Comparison of ENCODE assay signal across 14 cellular contexts in the genomic region with DNA sequence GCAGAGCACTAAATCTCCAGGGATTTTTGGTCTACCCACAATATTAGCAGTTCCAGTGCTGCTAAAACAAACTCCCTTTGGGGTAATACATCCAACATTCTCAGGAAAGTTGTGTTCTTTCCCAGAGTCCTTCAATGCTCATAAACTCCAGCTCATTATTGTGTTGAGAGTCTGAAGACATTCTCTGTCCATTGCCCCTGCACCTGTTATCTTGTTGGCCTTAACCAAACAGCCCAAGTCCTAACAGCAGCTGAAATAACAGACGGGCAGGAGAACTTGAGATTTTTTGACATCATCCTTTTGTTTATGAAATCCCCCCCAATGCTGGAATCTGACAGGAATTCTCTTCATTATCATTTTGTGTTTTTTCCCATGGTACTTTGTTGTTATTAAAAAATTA.
DNase-seq lines count a peak whose midpoint lies in the region; ATAC-seq and TF ChIP-seq lines count a peak whose summit lies in the region.
"Had no signal": no experiment of that assay in that cellular context is flagged by ENCODE, and none has a peak within 500 bp of the region (broad histone marks: within the 10 kb centered on the region; RNA-seq: fewer than 3 reads in every experiment).

No MANE protein-coding gene starts in this region.

- TF ChIP-seq CTCF in foreskin keratinocyte (conservative IDR thresholded peaks at IDR 0.05), result no peak

- no peak overlapping the region for H3K4me3 ChIP-seq in SJCRH30
- H3K4me3 ChIP-seq: BLaER1 had no signal

- ATAC-seq in GM21360 (IDR thresholded peaks at IDR 0.05; ENCODE audit: unreplicated experiment) (no peak), foreskin keratinocyte (no peak)

- no peaks in the 10 kb centered on the region for H3K27me3 ChIP-seq in SJCRH30
- H3K27me3 ChIP-seq in foreskin keratinocyte, result no peaks in the 10 kb centered on the region
- H3K27me3 ChIP-seq: BLaER1 had no signal

- peak; percentile 22 for DNase-seq in NCI-H748 (lab: John Stamatoyannopoulos, UW; ENCODE audit: unreplicated experiment)
- DNase-seq in NCI-H748 treated with DMSO at 0.1 percent for 48 hours (lab: John Stamatoyannopoulos, UW), result no peak
- peak; percentile 91 to 98 for DNase-seq in SJCRH30
- DNase-seq in myocyte (ENCODE audit: low read depth), result peak; percentile 87
- DNase-seq in cerebellar cortex (ENCODE audit: low spot score), result no peak
- DNase-seq in foreskin keratinocyte, result no peak
- DNase-seq: 8988T; AML-193; Caco-2; CD8-positive, alpha-beta memory T cell; GOT3; H9 had no signal

- H3K9me3 ChIP-seq in SJCRH30 (replicated peaks), result no peaks in the 10 kb centered on the region
- H3K9me3 ChIP-seq: BLaER1, Caco-2 had no signal

- H3K27ac ChIP-seq in SJCRH30, result peak overlapping the region; percentile 44
- no peak overlapping the region for H3K27ac ChIP-seq in foreskin keratinocyte
- H3K27ac ChIP-seq: BLaER1 had no signal

- H3K4me1 ChIP-seq in SJCRH30 (peaks cover 33% of the 10 kb centered on the region), foreskin keratinocyte (peaks cover 12% of the 10 kb centered on the region)
- H3K4me1 ChIP-seq: BLaER1, Caco-2 had no signal

- H3K36me3 ChIP-seq in SJCRH30, result no peaks in the 10 kb centered on the region
- H3K36me3 ChIP-seq: BLaER1 had no signal

Comparison
In these comparisons a context has a peak if more than half of its experiments do, and no peak if none do; other contexts are left out.
1. DNase-seq: peak in NCI-H748 (single experiment), SJCRH30 (2 of 2) and myocyte (single experiment); none in NCI-H748 treated with DMSO at 0.1 percent for 48 hours (single experiment), cerebellar cortex (single experiment) and foreskin keratinocyte (0 of 2).